Comparison of ENCODE assay signal across 8 cellular contexts in the genomic region with DNA sequence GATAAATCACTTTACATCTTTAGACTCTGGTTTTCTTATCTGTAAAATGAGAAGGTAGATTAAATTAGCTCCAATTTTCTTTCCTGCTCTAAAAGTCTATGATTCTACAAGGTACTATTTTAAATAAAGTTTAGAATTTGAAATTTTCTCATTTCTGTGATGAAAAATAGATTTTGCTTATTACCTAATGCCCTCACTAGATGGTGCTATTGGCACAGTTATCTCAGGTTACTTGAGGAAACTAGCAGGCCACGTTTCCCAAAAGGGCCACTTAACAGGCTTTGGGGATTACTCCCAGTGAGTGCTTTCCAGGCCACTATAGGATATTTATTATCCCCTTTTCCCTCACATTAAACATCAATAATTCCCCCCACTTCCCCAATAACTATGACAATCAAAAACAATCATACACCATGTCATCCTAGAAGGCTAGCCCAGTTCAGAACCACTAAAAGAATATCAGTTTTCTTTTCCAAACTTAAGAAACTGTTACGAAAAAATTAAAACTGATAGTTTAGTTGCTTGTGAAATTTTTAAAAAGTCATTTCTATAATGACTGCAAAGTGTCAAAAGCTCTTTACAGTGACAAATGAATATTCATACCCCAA. TPM values are rescaled to one million over a fixed set of nuclear protein-coding genes. Genes with fewer than 3 reads are reported as not detected.
DNase-seq lines count a peak whose midpoint lies in the region; ATAC-seq and TF ChIP-seq lines count a peak whose summit lies in the region.

No MANE protein-coding gene starts in this region.

- H3K27me3 Mint-ChIP-seq in activated CD4-positive, alpha-beta T cell treated with anti-CD3 and anti-CD28 coated beads, Interleukin-2, amount 10 ng/mL, durations not matched to agents 7 days and 5 days: no peaks in the 10 kb centered on the region
- H3K27me3 Mint-ChIP-seq in neural crest cell (ENCODE audit: low read depth): no peaks in the 10 kb centered on the region

- peak overlapping the region; percentile 38 for H3K27ac Mint-ChIP-seq in activated CD4-positive, alpha-beta T cell treated with anti-CD3 and anti-CD28 coated beads, Interleukin-2, amount 10 ng/mL, durations not matched to agents 7 days and 5 days
- H3K27ac Mint-ChIP-seq in neural crest cell (ENCODE audit: unreplicated experiment): peak overlapping the region; percentile 10

- H3K4me3 Mint-ChIP-seq in activated CD4-positive, alpha-beta T cell treated with anti-CD3 and anti-CD28 coated beads, Interleukin-2, amount 10 ng/mL, durations not matched to agents 7 days and 5 days: no peak overlapping the region
- H3K4me3 Mint-ChIP-seq in neural crest cell: no peak overlapping the region

- POLR2A ChIA-PET in activated CD4-positive, alpha-beta T cell treated with anti-CD3 and anti-CD28 coated beads, Interleukin-2, amount 10 ng/mL, durations not matched to agents 7 days and 5 days (lab: Charles Lee): interaction anchor here (0.8 kb wide), 1 partner anchor 29 kb away, joined by 4 read pairs; no protein-coding TSS in a partner anchor

- ATAC-seq in GM18519 (IDR thresholded peaks at IDR 0.05; ENCODE audit: low FRiP score, unreplicated experiment) (no peak), GM18873 (IDR thresholded peaks at IDR 0.05; ENCODE audit: low FRiP score, unreplicated experiment) (no peak)

- DNase-seq in DMS 273 treated with DMSO at 0.1 percent for 48 hours (lab: John Stamatoyannopoulos, UW) (peak; percentile 25), HCEC 1CT (peak; percentile 64), NCI-H345 (lab: John Stamatoyannopoulos, UW) (peak; percentile 71), fibroblast of the aortic adventitia (ENCODE audit: low read depth) (peak; percentile 92), neural crest cell (ENCODE audit: low read depth, low spot score) (peak; percentile 14)
- peak; percentile 53 for DNase-seq in activated CD4-positive, alpha-beta T cell treated with anti-CD3 and anti-CD28 coated beads, Interleukin-2, amount 10 ng/mL, durations not matched to agents 7 days and 5 days

- H3K4me3 ChIP-seq in fibroblast of the aortic adventitia (ENCODE audit: low read depth, low read length): no peak overlapping the region

- peaks cover 8% of the 10 kb centered on the region for H3K4me1 Mint-ChIP-seq in activated CD4-positive, alpha-beta T cell treated with anti-CD3 and anti-CD28 coated beads, Interleukin-2, amount 10 ng/mL, durations not matched to agents 7 days and 5 days
- H3K4me1 Mint-ChIP-seq in neural crest cell: peaks cover 5% of the 10 kb centered on the region

- TF ChIP-seq CTCF in fibroblast of the aortic adventitia (IDR thresholded peaks at IDR 0.05; ENCODE audit: insufficient read depth, low read length) (peak; percentile 59), neural crest cell (conservative IDR thresholded peaks at IDR 0.05) (peak; percentile 93)

- peaks cover 11% of the 10 kb centered on the region for H3K36me3 Mint-ChIP-seq in activated CD4-positive, alpha-beta T cell treated with anti-CD3 and anti-CD28 coated beads, Interleukin-2, amount 10 ng/mL, durations not matched to agents 7 days and 5 days (ENCODE audit: low read depth)
- H3K36me3 Mint-ChIP-seq in neural crest cell (ENCODE audit: low read depth): peaks cover 6% of the 10 kb centered on the region

- CTCF ChIA-PET in activated CD4-positive, alpha-beta T cell treated with anti-CD3 and anti-CD28 coated beads, Interleukin-2, amount 10 ng/mL, durations not matched to agents 7 days and 5 days (lab: Charles Lee): interaction anchor here (0.6 to 3.1 kb wide), 8 partner anchors 10 to 140 kb away, joined by 3 to 23 read pairs (median 3); a partner anchor contains a TSS

- peaks cover 2% of the 10 kb centered on the region for H3K9me3 Mint-ChIP-seq in activated CD4-positive, alpha-beta T cell treated with anti-CD3 and anti-CD28 coated beads, Interleukin-2, amount 10 ng/mL, durations not matched to agents 7 days and 5 days
- peaks cover 5% of the 10 kb centered on the region for H3K9me3 Mint-ChIP-seq in neural crest cell

RNA-seq across cellular contexts. Expression of a gene that starts 30.6 kb away (rescaled TPM):
- 10 to 100 TPM; 19.1 to 23.5 TPM for total RNA-seq in activated CD4-positive, alpha-beta T cell treated with anti-CD3 and anti-CD28 coated beads, Interleukin-2, amount 10 ng/mL, durations not matched to agents 7 days and 5 days
- total RNA-seq in fibroblast of the aortic adventitia (ENCODE audit: low replicate concordance) (22.9 and 30.7 TPM in 2 replicates), neural crest cell (8.1 and 14.8 TPM in 2 replicates)

Comparison
In these comparisons a context has a peak if more than half of its experiments do, and no peak if none do; other contexts are left out.
1. DNase-seq: peak in every context shown above with its lines; median percentile 92 in fibroblast of the aortic adventitia; 71 in NCI-H345; 64 in HCEC 1CT; 53 in activated CD4-positive, alpha-beta T cell treated with anti-CD3 and anti-CD28 coated beads, Interleukin-2, amount 10 ng/mL, durations not matched to agents 7 days and 5 days; 25 in DMS 273 treated with DMSO at 0.1 percent for 48 hours; 14 in neural crest cell.